In genomic region chr2:85617723-85618122, GRCh38 we compare ENCODE assay signal across 4 cellular contexts. TPM values are rescaled to one million over a fixed set of nuclear protein-coding genes. Genes with fewer than 3 reads are reported as not detected.
DNase-seq lines count a peak whose midpoint lies in the region; ATAC-seq, FAIRE-seq and TF ChIP-seq lines count a peak whose summit lies in the region.
"Not testable (repeated sequence)": the region's sequence is repeated elsewhere in the genome, so short reads cannot be mapped to it uniquely, and the experiment has no call there.

No MANE protein-coding gene starts in this region.

- ATAC-seq in PC-3; naive thymus-derived CD4-positive, alpha-beta T cell: not testable (repeated sequence)

- peak overlapping the region in 2 of 11 experiments; percentile 94 to 99; a peak in 2 of 22 replicates for H3K27ac ChIP-seq in BLaER1 treated with 17β-estradiol and CSF1 and Interleukin-3, amounts not matched to agents 10 nM and 100 nM
- not testable (repeated sequence) for H3K27ac ChIP-seq in PC-3 (ENCODE audit: low read length); astrocyte (ENCODE audit: low read depth, low read length)
- H3K27ac ChIP-seq in naive thymus-derived CD4-positive, alpha-beta T cell (ENCODE audit: low read depth, low read length): peak overlapping the region; percentile 6

- H3K27ac Mint-ChIP-seq in astrocyte (ENCODE audit: unreplicated experiment): not testable (repeated sequence)
- H3K27ac Mint-ChIP-seq in naive thymus-derived CD4-positive, alpha-beta T cell: peak overlapping the region in 6 of 9 donors; percentile 22 to 94 (median 65)

- not testable (repeated sequence) for FAIRE-seq in astrocyte (lab: Jason Lieb, UNC)

- not testable (repeated sequence) for DNase-seq in PC-3; astrocyte (ENCODE audit: low read depth); naive thymus-derived CD4-positive, alpha-beta T cell

- H4K20me1 ChIP-seq in BLaER1 treated with 17β-estradiol and CSF1 and Interleukin-3, amounts not matched to agents 10 nM and 100 nM: peaks cover 18 to 62% (median 58%) of the 10 kb centered on the region in 11 experiments; a peak in 21 of 22 replicates
- H4K20me1 ChIP-seq in PC-3 (ENCODE audit: low read length): not testable (repeated sequence)
- peaks cover 36% of the 10 kb centered on the region for H4K20me1 ChIP-seq in astrocyte (ENCODE audit: insufficient read depth, low read length)

- H2AFZ ChIP-seq in PC-3 (ENCODE audit: low read length); astrocyte (ENCODE audit: low read depth, low read length): not testable (repeated sequence)

- H3K4me2 ChIP-seq in BLaER1 treated with 17β-estradiol and CSF1 and Interleukin-3, amounts not matched to agents 10 nM and 100 nM: peak overlapping the region; percentile 78 to 97 (median 90)
- H3K4me2 ChIP-seq in PC-3 (ENCODE audit: low read length) (peak overlapping the region; percentile 87), astrocyte (ENCODE audit: low read length) (peak overlapping the region; percentile 85)

- H3K27me3 ChIP-seq in BLaER1 treated with 17β-estradiol and CSF1 and Interleukin-3, amounts not matched to agents 10 nM and 100 nM; PC-3 (ENCODE audit: low read length); astrocyte (ENCODE audit: insufficient read depth, low read length); naive thymus-derived CD4-positive, alpha-beta T cell (ENCODE audit: control insufficient read depth in 2 of 2, insufficient read depth in 2 of 2, low read length in 2 of 2): not testable (repeated sequence)

- not testable (repeated sequence) for H3K9me2 ChIP-seq in PC-3 (replicated peaks; ENCODE audit: low read length)

- H3K9me3 Mint-ChIP-seq in astrocyte (ENCODE audit: unreplicated experiment); naive thymus-derived CD4-positive, alpha-beta T cell: not testable (repeated sequence)

- not testable (repeated sequence) for H3F3A ChIP-seq in PC-3 (ENCODE audit: low read length, unreplicated experiment)

- not testable (repeated sequence) for H3K4me1 Mint-ChIP-seq in astrocyte (ENCODE audit: low read depth, unreplicated experiment)
- H3K4me1 Mint-ChIP-seq in naive thymus-derived CD4-positive, alpha-beta T cell: peaks cover 11 to 37% (median 30%) of the 10 kb centered on the region in 7 donors

- H3K4me3 Mint-ChIP-seq in astrocyte (ENCODE audit: unreplicated experiment): peak overlapping the region; percentile 91
- H3K4me3 Mint-ChIP-seq in naive thymus-derived CD4-positive, alpha-beta T cell: peak overlapping the region; percentile 93 to 98 (median 95)

- peak overlapping the region; percentile 95 to 100 (median 99) for H3K9ac ChIP-seq in BLaER1 treated with 17β-estradiol and CSF1 and Interleukin-3, amounts not matched to agents 10 nM and 100 nM
- H3K9ac ChIP-seq in PC-3 (ENCODE audit: low read length): peak overlapping the region; percentile 91; the same call in 1 of the 2 replicates
- H3K9ac ChIP-seq in astrocyte (ENCODE audit: low read length): peak overlapping the region; percentile 98

- not testable (repeated sequence) for H3K36me3 Mint-ChIP-seq in astrocyte (ENCODE audit: low read depth, unreplicated experiment)
- H3K36me3 Mint-ChIP-seq in naive thymus-derived CD4-positive, alpha-beta T cell: peaks cover under 1 to 13% (median 10%) of the 10 kb centered on the region in 5 donors

- TF ChIP-seq CTCF in PC-3 (conservative IDR thresholded peaks at IDR 0.05; ENCODE audit: low read depth, low read length); astrocyte (IDR thresholded peaks at IDR 0.05; ENCODE audit: insufficient read depth, low read depth, low read length): not testable (repeated sequence)

- H3K79me2 ChIP-seq in PC-3 (ENCODE audit: low read length) (peaks cover 50% of the 10 kb centered on the region), astrocyte (ENCODE audit: insufficient read depth, low read length) (peaks cover 54% of the 10 kb centered on the region)

- peak overlapping the region; percentile 83 to 99 (median 94); a peak in 17 of 20 replicates for H3K4me3 ChIP-seq in BLaER1 treated with 17β-estradiol and CSF1 and Interleukin-3, amounts not matched to agents 10 nM and 100 nM
- H3K4me3 ChIP-seq in PC-3 (ENCODE audit: low read length): peak overlapping the region; percentile 77
- not testable (repeated sequence) for H3K4me3 ChIP-seq in astrocyte (ENCODE audit: insufficient read depth, low read depth, low read length)
- peak overlapping the region; percentile 99 for H3K4me3 ChIP-seq in naive thymus-derived CD4-positive, alpha-beta T cell (ENCODE audit: low read length)

- H3K27me3 Mint-ChIP-seq in astrocyte (ENCODE audit: low read depth, unreplicated experiment); naive thymus-derived CD4-positive, alpha-beta T cell: not testable (repeated sequence)

- POLR2A ChIA-PET in PC-3 (lab: Charles Lee; ENCODE audit: unreplicated experiment): not testable (repeated sequence)
- POLR2A ChIA-PET in naive thymus-derived CD4-positive, alpha-beta T cell (lab: Charles Lee): interaction anchor here (0.7 to 3.9 kb wide), 4 partner anchors 23 to 291 kb away, joined by 3 to 17 read pairs (median 5); partner anchors contain the start of genes MAT2A and RNF181

- intact Hi-C loops in PC-3 (cut with micrococcal nuclease): not testable (repeated sequence)
- intact Hi-C loops in naive thymus-derived CD4-positive, alpha-beta T cell (cut with micrococcal nuclease): loop anchor here (2.0 to 10.0 kb wide), 9 partner anchors 57 to 827 kb away; partner anchors contain the start of genes POLR1A (in 2 of the 2), PTCD3 (in 2 of the 2), ELMOD3 (in 1 of the 2) and GGCX (in 1 of the 2)

- H3K9me3 ChIP-seq in BLaER1 treated with 17β-estradiol and CSF1 and Interleukin-3, amounts not matched to agents 10 nM and 100 nM (replicated peaks in 1 of 11); PC-3 (ENCODE audit: low read length); astrocyte (ENCODE audit: insufficient read depth, low read depth, low read length); naive thymus-derived CD4-positive, alpha-beta T cell (ENCODE audit: control insufficient read depth in 2 of 3, low read length in 3 of 3): not testable (repeated sequence)

- H3K36me3 ChIP-seq in BLaER1 treated with 17β-estradiol and CSF1 and Interleukin-3, amounts not matched to agents 10 nM and 100 nM: peaks cover 46 to 59% (median 56%) of the 10 kb centered on the region in 11 experiments
- H3K36me3 ChIP-seq in PC-3 (ENCODE audit: low read depth, low read length) (peaks cover 25% of the 10 kb centered on the region), astrocyte (ENCODE audit: insufficient read depth, low read length) (peaks cover 29% of the 10 kb centered on the region)
- peaks cover 2 to 30% (median 3%) of the 10 kb centered on the region in 3 experiments for H3K36me3 ChIP-seq in naive thymus-derived CD4-positive, alpha-beta T cell (ENCODE audit: control insufficient read depth in 2 of 3, insufficient read depth in 3 of 3, low read length in 3 of 3)

- CTCF ChIA-PET in PC-3 (lab: Charles Lee); naive thymus-derived CD4-positive, alpha-beta T cell (lab: Charles Lee): not testable (repeated sequence)

- H3K4me1 ChIP-seq in BLaER1 treated with 17β-estradiol and CSF1 and Interleukin-3, amounts not matched to agents 10 nM and 100 nM: peaks cover 21 to 34% (median 24%) of the 10 kb centered on the region in 10 experiments
- peaks cover 19% of the 10 kb centered on the region for H3K4me1 ChIP-seq in PC-3 (ENCODE audit: insufficient read depth, low read length)
- not testable (repeated sequence) for H3K4me1 ChIP-seq in astrocyte (ENCODE audit: insufficient read depth, low read length)
- peaks cover 12 to 15% of the 10 kb centered on the region in 2 donors for H3K4me1 ChIP-seq in naive thymus-derived CD4-positive, alpha-beta T cell (ENCODE audit: control insufficient read depth in 2 of 2, insufficient read depth in 2 of 2, low read length in 2 of 2)

- not testable (repeated sequence) for BruUV-seq in PC-3 (replicated peaks; lab: Mats Ljungman, UMichigan)

RNA-seq across cellular contexts. Expression of gene USP39, which starts 1.7 kb away (rescaled TPM):
- 179 and 278 TPM in 2 replicates for total RNA-seq in PC-3 (2014; rRNA removed)
- total RNA-seq in astrocyte: 44.4 and 48.3 TPM in 2 replicates
- 10 to 100 TPM; 43.1 to 76.1 (median 57.3) TPM for total RNA-seq in naive thymus-derived CD4-positive, alpha-beta T cell
- 10 to 100 TPM; 63.7 to 83.6 TPM for polyA plus RNA-seq in naive thymus-derived CD4-positive, alpha-beta T cell

RNA-seq across cellular contexts. Expression of gene C2orf68, which starts 5.9 kb away (rescaled TPM):
- total RNA-seq in PC-3 (2014; rRNA removed) (26.6 and 27.6 TPM in 2 replicates), astrocyte (14.3 and 17.8 TPM in 2 replicates)
- total RNA-seq in naive thymus-derived CD4-positive, alpha-beta T cell: 10 to 100 TPM; 40.9 to 92.1 (median 51.6) TPM
- 10 to 100 TPM; 24.9 to 26.6 TPM for polyA plus RNA-seq in naive thymus-derived CD4-positive, alpha-beta T cell

RNA-seq across cellular contexts. Expression of gene TMEM150A, which starts 15.2 kb away (rescaled TPM):
- total RNA-seq in PC-3 (2014; rRNA removed) (3.9 and 4.9 TPM in 2 replicates), astrocyte (20.4 and 22.2 TPM in 2 replicates)
- 10 to 100 TPM in 3 of 5 experiments, 1 to 10 TPM in 2; 5.1 to 17.8 (median 11.2) TPM for total RNA-seq in naive thymus-derived CD4-positive, alpha-beta T cell
- polyA plus RNA-seq in naive thymus-derived CD4-positive, alpha-beta T cell: 10 to 100 TPM; 11.1 to 15.4 TPM

RNA-seq across cellular contexts. Expression of gene RNF181, which starts 22.2 kb away (rescaled TPM):
- total RNA-seq in PC-3 (2014; rRNA removed): 170 and 225 TPM in 2 replicates
- 155 and 176 TPM in 2 replicates for total RNA-seq in astrocyte
- total RNA-seq in naive thymus-derived CD4-positive, alpha-beta T cell: 100 to 1,000 TPM in 1 of 5 experiments, 10 to 100 TPM in 4; 38.5 to 118 (median 61.4) TPM
- 100 to 1,000 TPM; 168 to 175 TPM for polyA plus RNA-seq in naive thymus-derived CD4-positive, alpha-beta T cell

RNA-seq across cellular contexts. Expression of gene VAMP5, which starts 33.5 kb away (rescaled TPM):
- total RNA-seq in PC-3 (2014; rRNA removed) (0.40 TPM in 1 of 2 replicates, not detected in the other), astrocyte (17.1 and 17.6 TPM in 2 replicates)
- 10 to 100 TPM; 25.6 to 73.8 (median 35.1) TPM for total RNA-seq in naive thymus-derived CD4-positive, alpha-beta T cell
- polyA plus RNA-seq in naive thymus-derived CD4-positive, alpha-beta T cell: 100 to 1,000 TPM; 115 to 121 TPM
